31 cellular contexts compared by ENCODE assay signal in the genomic region with DNA sequence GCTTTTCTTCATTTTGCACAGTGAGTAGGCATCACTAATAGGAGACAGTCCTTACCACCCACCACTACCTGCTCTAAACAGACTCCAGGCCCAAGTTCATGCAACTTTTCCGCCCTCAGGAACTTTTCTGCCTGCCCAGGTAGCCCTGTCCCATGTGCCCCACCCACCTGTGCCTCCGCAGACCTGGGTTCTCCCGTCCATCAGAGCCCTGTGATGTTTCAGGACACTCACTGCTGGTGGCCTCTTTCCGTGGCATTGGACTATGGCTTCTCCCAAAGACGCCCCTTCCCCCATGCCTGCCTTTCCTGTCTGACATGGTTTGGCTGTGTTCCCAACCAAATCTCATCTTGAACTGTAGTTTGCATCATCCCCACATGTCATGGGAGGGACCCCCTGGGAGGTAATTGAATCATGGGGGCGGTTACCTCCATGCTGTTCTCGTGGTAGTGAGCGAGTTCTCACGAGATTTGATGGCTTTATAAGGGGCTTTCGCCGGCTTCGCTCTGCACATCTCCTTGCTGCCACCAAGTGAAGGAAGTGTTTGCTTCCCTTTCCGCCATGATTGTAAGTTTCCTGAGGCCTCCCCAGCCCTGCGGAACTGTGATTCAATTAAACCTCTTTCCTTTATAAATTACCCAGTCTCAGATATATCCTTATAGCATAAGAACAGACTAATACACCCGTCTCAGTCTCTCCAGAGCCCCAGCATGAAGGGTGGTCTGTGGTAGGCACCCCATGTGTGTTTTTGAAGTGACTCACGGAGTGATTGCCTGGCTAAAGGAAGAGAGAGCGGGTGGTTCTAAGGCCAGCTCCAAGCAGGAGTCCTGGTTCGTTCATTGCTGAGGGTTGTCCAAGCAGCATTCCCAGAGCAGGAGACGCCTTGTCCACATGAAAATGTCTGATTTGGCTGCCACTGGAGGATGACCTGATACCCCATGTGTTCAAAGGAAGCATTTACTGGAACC.
A peak's percentile ranks its signal among the peaks of the same experiment; 100 is the strongest.
DNase-seq lines count a peak whose midpoint lies in the region; ATAC-seq and TF ChIP-seq lines count a peak whose summit lies in the region.
"Had no signal": no experiment of that assay in that cellular context is flagged by ENCODE, and none has a peak within 500 bp of the region (broad histone marks: within the 10 kb centered on the region; RNA-seq: fewer than 3 reads in every experiment).

No MANE protein-coding gene starts in this region.

- CTCF ChIA-PET in A673 (lab: Charles Lee): no interaction called here

- H3K9me3 ChIP-seq in A673 (ENCODE audit: low read depth, low read length, poor library complexity, severe bottlenecking): no peaks in the 10 kb centered on the region
- H3K9me3 ChIP-seq in SK-N-MC (ENCODE audit: low read depth, low read length): no peaks in the 10 kb centered on the region
- no peaks in the 10 kb centered on the region for H3K9me3 ChIP-seq in lower lobe of right lung
- H3K9me3 ChIP-seq: Caco-2, stomach, thyroid gland had no signal

- H3K4me1 ChIP-seq in A673 (ENCODE audit: insufficient read depth, low read length, poor library complexity, severe bottlenecking) (peaks cover 5% of the 10 kb centered on the region), lower lobe of right lung (no peaks in the 10 kb centered on the region)
- H3K4me1 ChIP-seq: Caco-2, stomach had no signal

- no peak for ATAC-seq in lower lobe of right lung
- ATAC-seq: left ventricle myocardium superior, right cardiac atrium had no signal

- H3K36me3 ChIP-seq in A673 (ENCODE audit: insufficient read depth, low read length, poor library complexity, severe bottlenecking) (no peaks in the 10 kb centered on the region), SK-N-MC (ENCODE audit: insufficient read depth, low read length) (peaks cover 51% of the 10 kb centered on the region), lower lobe of right lung (no peaks in the 10 kb centered on the region)
- H3K36me3 ChIP-seq: stomach, thyroid gland, WERI-Rb-1 had no signal

- TF ChIP-seq CTCF in A673 (conservative IDR thresholded peaks at IDR 0.05; ENCODE audit: low read depth, low read length): no peak
- no peak for TF ChIP-seq CTCF in lower lobe of right lung (IDR thresholded peaks at IDR 0.05)

- BruUV-seq in A673 (replicated peaks; lab: Mats Ljungman, UMichigan): no TSS peak

- DNase-seq in A673 (ENCODE audit: low spot score) (peak; percentile 70), EH (ENCODE audit: low read depth) (peak; percentile 13), SK-N-MC (ENCODE audit: low read depth, low spot score) (peak; percentile 93), lower lobe of right lung (peak; percentile 25), ureter (ENCODE audit: low spot score) (no peak), NCI-H774 (lab: John Stamatoyannopoulos, UW) (no peak), epidermal melanocyte (ENCODE audit: insufficient read length, low spot score) (no peak)
- DNase-seq: activated CD4-positive, alpha-beta T cell treated with anti-CD3 and anti-CD28 coated beads, Interleukin-2, amount 10 ng/mL, durations not matched to agents 24 days and 14 days; activated effector memory CD4-positive, alpha-beta T cell treated with anti-CD3 and anti-CD28 coated beads, Interleukin-2, amount 50 U/mL, for 16 hours; activated naive CD8-positive, alpha-beta T cell treated with anti-CD3 and anti-CD28 coated beads for 36 hours; activated T-cell treated with anti-CD3 and anti-CD28 coated beads, Interleukin-2, amount 50 U/mL, for 24 hours; anterior cingulate cortex; C1 segment of cervical spinal cord; Caco-2; cortex of kidney; foreskin fibroblast; GOT3; head of caudate nucleus; islet precursor cell; left ventricle myocardium superior; NCI-H1092; NCI-H1694 treated with DMSO at 0.1 percent for 48 hours; NCI-H526; right cardiac atrium; SIG-M5; stimulated activated CD4-positive, alpha-beta T cell treated with anti-CD3 and anti-CD28 coated beads, Interleukin-12 subunit alpha, Interleukin-12 subunit beta, amount 100 ng/mL, for 4 hours; stimulated activated CD4-positive, alpha-beta T cell treated with anti-CD3 and anti-CD28 coated beads, Interleukin-2, amount 100 ng/mL, for 48 hours; stomach; T1000 had no signal

- H3K4me3 ChIP-seq in A673 (ENCODE audit: low read depth, low read length, poor library complexity, severe bottlenecking): no peak overlapping the region
- peak overlapping the region; percentile 78 for H3K4me3 ChIP-seq in SK-N-MC
- H3K4me3 ChIP-seq in lower lobe of right lung: no peak overlapping the region
- H3K4me3 ChIP-seq: stomach, thyroid gland had no signal

- POLR2A ChIA-PET in A673 (lab: Charles Lee; ENCODE audit: low non-redundant PET): no interaction called here

- H3K27ac ChIP-seq in A673 (ENCODE audit: low read depth, low read length, poor library complexity, severe bottlenecking): no peak overlapping the region
- peak overlapping the region; percentile 95 for H3K27ac ChIP-seq in SK-N-MC
- H3K27ac ChIP-seq in lower lobe of right lung: no peak overlapping the region
- H3K27ac ChIP-seq: stomach had no signal

- H3K27me3 ChIP-seq in A673 (replicated peaks; ENCODE audit: insufficient read depth, low read depth, low read length, poor library complexity) (peaks cover 7% of the 10 kb centered on the region), lower lobe of right lung (ENCODE audit: low read depth) (peaks cover 19% of the 10 kb centered on the region)
- H3K27me3 ChIP-seq: thyroid gland had no signal

- peak overlapping the region; percentile 77 for H3K9ac ChIP-seq in SK-N-MC (ENCODE audit: insufficient read length)

- intact Hi-C loops in A673 (cut with micrococcal nuclease; ENCODE audit: unreplicated experiment) (no loop called here), lower lobe of right lung (cut with DNase I) (no loop called here)

Comparison
In these comparisons a context has a peak if more than half of its experiments do, and no peak if none do; other contexts are left out.
1. DNase-seq: peak in A673 (single experiment), EH (single experiment), SK-N-MC (single experiment) and lower lobe of right lung (single experiment); none in ureter (single experiment), NCI-H774 (single experiment) and epidermal melanocyte (single experiment).